In the genomic region with DNA sequence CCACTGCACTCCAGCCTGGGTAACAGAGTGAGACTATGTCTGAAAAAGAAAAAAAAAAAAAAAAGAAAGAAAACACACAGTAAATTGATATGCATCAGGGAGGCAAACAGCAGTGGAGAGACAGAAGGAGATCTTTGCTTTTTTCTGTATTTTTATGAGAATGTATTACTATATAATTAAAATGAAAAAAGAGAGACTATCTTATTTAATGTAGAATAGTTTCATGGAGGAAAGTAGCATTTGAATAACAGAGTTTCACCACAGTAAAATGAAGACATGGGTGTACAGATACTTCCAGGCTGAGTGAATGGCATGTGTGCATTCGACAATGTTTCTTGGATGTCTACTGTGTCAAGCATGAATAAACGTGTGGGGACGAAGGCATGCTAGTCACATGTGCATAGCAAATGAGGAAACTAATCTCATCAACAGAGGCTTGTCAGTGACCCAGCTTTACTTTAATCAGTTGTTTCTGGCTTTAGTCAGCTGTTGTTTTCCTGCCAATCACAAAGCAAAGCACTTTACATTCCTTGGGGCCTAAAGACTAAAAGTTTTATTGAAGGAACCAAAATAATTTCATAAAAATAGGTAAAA, we compare ENCODE assay signal across 1 cellular context.
TF ChIP-seq lines count a peak whose summit lies in the region.

No MANE protein-coding gene starts in this region.

TF ChIP-seq in IMR-90, 13 proteins besides CTCF, POLR2A, EP300 and RAD21:
- no peak for TF ChIP-seq CHD1 (IDR thresholded peaks at IDR 0.05; ENCODE audit: low read depth, low read length)
- no peak for TF ChIP-seq RFX5 (IDR thresholded peaks at IDR 0.05; ENCODE audit: low read depth, low read length)
- TF ChIP-seq, protein P1, sequence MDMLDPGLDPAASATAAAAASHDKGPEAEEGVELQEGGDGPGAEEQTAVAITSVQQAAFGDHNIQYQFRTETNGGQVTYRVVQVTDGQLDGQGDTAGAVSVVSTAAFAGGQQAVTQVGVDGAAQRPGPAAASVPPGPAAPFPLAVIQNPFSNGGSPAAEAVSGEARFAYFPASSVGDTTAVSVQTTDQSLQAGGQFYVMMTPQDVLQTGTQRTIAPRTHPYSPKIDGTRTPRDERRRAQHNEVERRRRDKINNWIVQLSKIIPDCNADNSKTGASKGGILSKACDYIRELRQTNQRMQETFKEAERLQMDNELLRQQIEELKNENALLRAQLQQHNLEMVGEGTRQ (IDR thresholded peaks at IDR 0.05; ENCODE audit: low read depth, low read length) = no peak
- TF ChIP-seq MAZ (IDR thresholded peaks at IDR 0.05; ENCODE audit: borderline replicate concordance, low read depth, low read length) = no peak
- TF ChIP-seq BHLHE40 (IDR thresholded peaks at IDR 0.05; ENCODE audit: low read depth, low read length) = no peak
- TF ChIP-seq MAFK (IDR thresholded peaks at IDR 0.05; ENCODE audit: low read depth, low read length) = no peak
- TF ChIP-seq SMC3 (IDR thresholded peaks at IDR 0.05; ENCODE audit: low read depth, low read length) = no peak
- TF ChIP-seq, protein P2, sequence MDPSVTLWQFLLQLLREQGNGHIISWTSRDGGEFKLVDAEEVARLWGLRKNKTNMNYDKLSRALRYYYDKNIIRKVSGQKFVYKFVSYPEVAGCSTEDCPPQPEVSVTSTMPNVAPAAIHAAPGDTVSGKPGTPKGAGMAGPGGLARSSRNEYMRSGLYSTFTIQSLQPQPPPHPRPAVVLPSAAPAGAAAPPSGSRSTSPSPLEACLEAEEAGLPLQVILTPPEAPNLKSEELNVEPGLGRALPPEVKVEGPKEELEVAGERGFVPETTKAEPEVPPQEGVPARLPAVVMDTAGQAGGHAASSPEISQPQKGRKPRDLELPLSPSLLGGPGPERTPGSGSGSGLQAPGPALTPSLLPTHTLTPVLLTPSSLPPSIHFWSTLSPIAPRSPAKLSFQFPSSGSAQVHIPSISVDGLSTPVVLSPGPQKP (IDR thresholded peaks at IDR 0.05; ENCODE audit: borderline replicate concordance, low read depth, low read length) = no peak
- no peak for TF ChIP-seq MXI1 (IDR thresholded peaks at IDR 0.05; ENCODE audit: borderline replicate concordance, low read depth, low read length)
- TF ChIP-seq CEBPB (IDR thresholded peaks at IDR 0.05; ENCODE audit: low read depth, low read length) = no peak
- TF ChIP-seq FOS (IDR thresholded peaks at IDR 0.05; ENCODE audit: low read depth, low read length) = no peak
- TF ChIP-seq RCOR1 (IDR thresholded peaks at IDR 0.05; ENCODE audit: insufficient replicate concordance, low read length) = no peak
- no peak for TF ChIP-seq NFE2L2 (IDR thresholded peaks at IDR 0.05; ENCODE audit: low read depth, low read length)
